10 cellular contexts compared by ENCODE assay signal in genomic region chr22:45612940-45613339, GRCh38. TPM values are rescaled to one million over a fixed set of nuclear protein-coding genes. Genes with fewer than 3 reads are reported as not detected.
DNase-seq lines count a peak whose midpoint lies in the region; ATAC-seq and TF ChIP-seq lines count a peak whose summit lies in the region.
"Had no signal": no experiment of that assay in that cellular context is flagged by ENCODE, and none has a peak within 500 bp of the region (broad histone marks: within the 10 kb centered on the region; RNA-seq: fewer than 3 reads in every experiment).

No MANE protein-coding gene starts in this region.

- ATAC-seq in natural killer cell: peak in 1 of 3 donors; percentile 19
- ATAC-seq in stimulated activated memory B cell treated with anti-CD40 and anti-IgM and Interleukin-4, amounts not matched to agents 10 μg/mL and 1 μg/mL and 100 μg/mL, for 72 hours: no peak

- H3K9me3 Mint-ChIP-seq in natural killer cell: no peaks in the 10 kb centered on the region
- H3K9me3 Mint-ChIP-seq in stimulated activated memory B cell treated with anti-CD40 and anti-IgM and Interleukin-4, amounts not matched to agents 10 μg/mL and 1 μg/mL and 100 μg/mL, for 72 hours: peaks cover 3% of the 10 kb centered on the region

- no peaks in the 10 kb centered on the region for H3K79me2 ChIP-seq in MM.1S (ENCODE audit: low read length)

- peak overlapping the region; percentile 85 to 91 for H3K27ac Mint-ChIP-seq in natural killer cell
- no peak overlapping the region for H3K27ac Mint-ChIP-seq in stimulated activated memory B cell treated with anti-CD40 and anti-IgM and Interleukin-4, amounts not matched to agents 10 μg/mL and 1 μg/mL and 100 μg/mL, for 72 hours

- H3F3A ChIP-seq in MM.1S (ENCODE audit: insufficient read depth, low read length): no peaks in the 10 kb centered on the region

- H4K20me1 ChIP-seq in MM.1S (ENCODE audit: insufficient read depth, low read length): no peaks in the 10 kb centered on the region

- peaks cover 18 to 19% of the 10 kb centered on the region in 2 donors for H3K4me1 Mint-ChIP-seq in natural killer cell
- H3K4me1 Mint-ChIP-seq in stimulated activated memory B cell treated with anti-CD40 and anti-IgM and Interleukin-4, amounts not matched to agents 10 μg/mL and 1 μg/mL and 100 μg/mL, for 72 hours: no peaks in the 10 kb centered on the region

- CTCF ChIA-PET in AG04449 (lab: Yijun Ruan, JAX): interaction anchor here (1.0 to 1.4 kb wide), 4 partner anchors 22 to 250 kb away, joined by 3 read pairs; no protein-coding TSS in a partner anchor

- DNase-seq in AG04449 (ENCODE audit: low read depth, low spot score) (no peak), MM.1S (no peak), natural killer cell (peak; percentile 16), substantia nigra (lab: John Stamatoyannopoulos, UW) (no peak), SKM-1 (lab: John Stamatoyannopoulos, UW; ENCODE audit: unreplicated experiment) (no peak)
- no peak for DNase-seq in effector memory CD4-positive, alpha-beta T cell
- no peak for DNase-seq in stimulated activated CD4-positive, alpha-beta T cell treated with anti-CD3 and anti-CD28 coated beads, Interleukin-12 subunit alpha, Interleukin-12 subunit beta, amount 100 ng/mL, for 4 hours
- DNase-seq: COR-L47 had no signal

- no peak overlapping the region for H3K9ac ChIP-seq in MM.1S (ENCODE audit: low read length)

- no peaks in the 10 kb centered on the region for H3K36me3 Mint-ChIP-seq in natural killer cell
- no peaks in the 10 kb centered on the region for H3K36me3 Mint-ChIP-seq in stimulated activated memory B cell treated with anti-CD40 and anti-IgM and Interleukin-4, amounts not matched to agents 10 μg/mL and 1 μg/mL and 100 μg/mL, for 72 hours

- H3K4me2 ChIP-seq in MM.1S (ENCODE audit: low read depth, low read length): peak overlapping the region; percentile 24; the same call in 1 of the 2 replicates

- H3K4me3 Mint-ChIP-seq in natural killer cell: peak overlapping the region; percentile 65
- H3K4me3 Mint-ChIP-seq in stimulated activated memory B cell treated with anti-CD40 and anti-IgM and Interleukin-4, amounts not matched to agents 10 μg/mL and 1 μg/mL and 100 μg/mL, for 72 hours: no peak overlapping the region

- no peaks in the 10 kb centered on the region for H3K9me3 ChIP-seq in MM.1S (replicated peaks; ENCODE audit: insufficient read depth, low read length)
- no peaks in the 10 kb centered on the region for H3K9me3 ChIP-seq in effector memory CD4-positive, alpha-beta T cell (ENCODE audit: control insufficient read depth, low read length)
- H3K9me3 ChIP-seq: HAP-1 had no signal

- H3K27me3 Mint-ChIP-seq in natural killer cell (ENCODE audit: low read depth in 2 of 2): no peaks in the 10 kb centered on the region
- H3K27me3 Mint-ChIP-seq in stimulated activated memory B cell treated with anti-CD40 and anti-IgM and Interleukin-4, amounts not matched to agents 10 μg/mL and 1 μg/mL and 100 μg/mL, for 72 hours: peaks cover 16% of the 10 kb centered on the region

- POLR2A ChIA-PET in AG04449 (lab: Yijun Ruan, JAX): interaction anchor here (0.5 kb wide), 1 partner anchor 315 kb away, joined by 4 read pairs; no protein-coding TSS in a partner anchor

- intact Hi-C loops in natural killer cell (cut with micrococcal nuclease): no loop called here

- H3K27me3 ChIP-seq in MM.1S (replicated peaks; ENCODE audit: insufficient read depth, low read length): peaks cover 43% of the 10 kb centered on the region
- no peaks in the 10 kb centered on the region for H3K27me3 ChIP-seq in effector memory CD4-positive, alpha-beta T cell (replicated peaks; ENCODE audit: control insufficient read depth, insufficient read depth, low read length, poor library complexity, severe bottlenecking)

- peak overlapping the region; percentile 18; the same call in 1 of the 2 replicates for H3K4me3 ChIP-seq in AG04449 (ENCODE audit: low read depth, low read length)
- H3K4me3 ChIP-seq in MM.1S (ENCODE audit: low read length): no peak overlapping the region
- H3K4me3 ChIP-seq in effector memory CD4-positive, alpha-beta T cell (ENCODE audit: insufficient read depth, low read depth, low read length, poor library complexity, severe bottlenecking): no peak overlapping the region
- H3K4me3 ChIP-seq: HAP-1 had no signal

- H3K9me2 ChIP-seq in MM.1S (replicated peaks; ENCODE audit: insufficient read depth, low read length): no peaks in the 10 kb centered on the region

- no peak overlapping the region for H2AFZ ChIP-seq in MM.1S (ENCODE audit: low read length)

- TF ChIP-seq CTCF in AG04449 (IDR thresholded peaks at IDR 0.05; ENCODE audit: insufficient read depth, low read length, missing control alignments) (no peak), MM.1S (IDR thresholded peaks at IDR 0.05; ENCODE audit: low read length) (no peak), natural killer cell (IDR thresholded peaks at IDR 0.05) (no peak)

- no peaks in the 10 kb centered on the region for H3K4me1 ChIP-seq in MM.1S (ENCODE audit: low read length)
- H3K4me1 ChIP-seq in effector memory CD4-positive, alpha-beta T cell (ENCODE audit: control insufficient read depth, insufficient read depth, low read length, poor library complexity, severe bottlenecking): no peaks in the 10 kb centered on the region
- H3K4me1 ChIP-seq: HAP-1 had no signal

- H3K36me3 ChIP-seq in MM.1S (replicated peaks; ENCODE audit: insufficient read depth, low read length): no peaks in the 10 kb centered on the region
- no peaks in the 10 kb centered on the region for H3K36me3 ChIP-seq in effector memory CD4-positive, alpha-beta T cell (ENCODE audit: control insufficient read depth, insufficient read depth, low read length)
- H3K36me3 ChIP-seq: HAP-1 had no signal

- H3K27ac ChIP-seq in MM.1S (ENCODE audit: low read length) (no peak overlapping the region), substantia nigra (ENCODE audit: low read depth, low read length, poor library complexity, severe bottlenecking) (no peak overlapping the region)
- peak overlapping the region; percentile 21 for H3K27ac ChIP-seq in effector memory CD4-positive, alpha-beta T cell (ENCODE audit: insufficient read depth, low read length, poor library complexity, severe bottlenecking)

RNA-seq across cellular contexts. Expression of gene ATXN10, which starts 58.7 kb away (rescaled TPM):
- total RNA-seq in natural killer cell: 10 to 100 TPM; 79.3 to 90.5 (median 88.8) TPM
